Comparison of ENCODE assay signal across 14 cellular contexts in genomic region chr3:99833833-99834583, GRCh38.
"Had no signal": no experiment of that assay in that cellular context is flagged by ENCODE, and none has a peak within 500 bp of the region (broad histone marks: within the 10 kb centered on the region; RNA-seq: fewer than 3 reads in every experiment).

No MANE protein-coding gene starts in this region.

- H3K27ac ChIP-seq: colonic mucosa had no signal

- DNase-seq: activated CD4-positive, alpha-beta T cell treated with anti-CD3 and anti-CD28 coated beads, Interleukin-2, amount 10 ng/mL, durations not matched to agents 24 days and 14 days; activated gamma-delta T cell; activated T-cell treated with anti-CD3 and anti-CD28 coated beads for 4 hours; caudate nucleus; colonic mucosa; naive thymus-derived CD4-positive, alpha-beta T cell; sigmoid colon; stimulated activated CD4-positive, alpha-beta T cell treated with anti-CD3 and anti-CD28 coated beads, Interleukin-12 subunit alpha, Interleukin-12 subunit beta, amount 100 ng/mL, for 4 hours; stimulated activated naive CD4-positive, alpha-beta T cell treated with Interleukin-2 at 50 U/mL for 16 hours had no signal

- H3K27me3 Mint-ChIP-seq: activated CD4-positive, alpha-beta T cell treated with anti-CD3 and anti-CD28 coated beads, Interleukin-2, amount 10 ng/mL, durations not matched to agents 24 days and 14 days; naive thymus-derived CD4-positive, alpha-beta T cell; progenitor cell of endocrine pancreas had no signal

- ATAC-seq: naive thymus-derived CD4-positive, alpha-beta T cell; SK-N-SH treated with all-trans-retinoic acid at 6 μM for 48 hours had no signal

- H3K27me3 ChIP-seq: colonic mucosa, sigmoid colon had no signal

- H3K4me3 Mint-ChIP-seq: activated CD4-positive, alpha-beta T cell treated with anti-CD3 and anti-CD28 coated beads, Interleukin-2, amount 10 ng/mL, durations not matched to agents 24 days and 14 days; naive thymus-derived CD4-positive, alpha-beta T cell; T-helper 1 cell treated with Interleukin-12 subunit alpha and Interleukin-12 subunit beta and Interleukin-4 antibody, amounts not matched to agents 30 μg/mL and 1 μg/mL, for 36 hours had no signal

- H3K36me3 ChIP-seq: colonic mucosa, sigmoid colon had no signal

- H3K4me3 ChIP-seq: colonic mucosa, lung, sigmoid colon, thoracic aorta had no signal

- H3K36me3 Mint-ChIP-seq: naive thymus-derived CD4-positive, alpha-beta T cell had no signal

- H3K27ac Mint-ChIP-seq: activated CD4-positive, alpha-beta T cell treated with anti-CD3 and anti-CD28 coated beads, Interleukin-2, amount 10 ng/mL, durations not matched to agents 24 days and 14 days; naive thymus-derived CD4-positive, alpha-beta T cell; progenitor cell of endocrine pancreas; T-helper 1 cell treated with Interleukin-12 subunit alpha and Interleukin-12 subunit beta and Interleukin-4 antibody, amounts not matched to agents 30 μg/mL and 1 μg/mL, for 36 hours had no signal

- H3K9me3 ChIP-seq: colonic mucosa, sigmoid colon, thoracic aorta had no signal

- H3K4me1 ChIP-seq: colonic mucosa had no signal

- H3K9me3 Mint-ChIP-seq: activated CD4-positive, alpha-beta T cell treated with anti-CD3 and anti-CD28 coated beads, Interleukin-2, amount 10 ng/mL, durations not matched to agents 24 days and 14 days; naive thymus-derived CD4-positive, alpha-beta T cell; T-helper 1 cell treated with Interleukin-12 subunit alpha and Interleukin-12 subunit beta and Interleukin-4 antibody, amounts not matched to agents 30 μg/mL and 1 μg/mL, for 36 hours had no signal
